23 cellular contexts compared by ENCODE assay signal in the genomic region with DNA sequence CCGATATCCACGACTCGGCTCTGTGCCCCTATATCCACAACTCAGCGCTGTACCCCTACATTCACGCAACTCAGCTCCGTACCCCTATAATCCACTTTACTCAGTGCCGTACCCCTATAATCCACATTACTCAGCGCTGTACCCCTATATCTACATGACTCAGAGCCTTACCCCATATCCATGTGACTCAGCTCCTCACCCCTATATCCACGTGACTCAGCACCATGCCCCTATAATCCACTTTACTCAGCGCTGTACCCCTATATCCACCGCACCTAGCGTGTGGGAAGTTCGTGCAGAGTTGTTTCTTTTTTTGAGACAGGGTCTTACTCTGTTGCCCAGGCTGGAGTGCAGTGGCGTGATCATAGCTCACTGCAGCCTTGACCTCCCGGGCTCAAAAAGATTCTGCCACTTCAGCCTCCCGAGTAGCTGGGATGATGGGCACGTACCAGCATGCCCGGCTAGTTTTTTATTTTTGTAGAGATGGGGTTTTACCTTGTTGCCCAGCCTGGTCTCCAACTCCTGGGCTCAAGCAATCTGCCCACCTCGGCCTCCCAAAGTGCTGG. TPM values are rescaled to one million over a fixed set of nuclear protein-coding genes. Genes with fewer than 3 reads are reported as not detected.
DNase-seq lines count a peak whose midpoint lies in the region; ATAC-seq and TF ChIP-seq lines count a peak whose summit lies in the region.
"Had no signal": no experiment of that assay in that cellular context is flagged by ENCODE, and none has a peak within 500 bp of the region (broad histone marks: within the 10 kb centered on the region; RNA-seq: fewer than 3 reads in every experiment).

No MANE protein-coding gene starts in this region.

- H3K27me3 ChIP-seq in neutrophil = no peaks in the 10 kb centered on the region
- no peaks in the 10 kb centered on the region for H3K27me3 ChIP-seq in HAP-1 (ENCODE audit: low read depth)
- no peaks in the 10 kb centered on the region for H3K27me3 ChIP-seq in PC-3 (ENCODE audit: low read length)
- H3K27me3 ChIP-seq: BLaER1 treated with 17β-estradiol and CSF1 and Interleukin-3, amounts not matched to agents 10 nM and 100 nM; esophagus muscularis mucosa; SJCRH30 had no signal

- no TSS peak for BruUV-seq in PC-3 (replicated peaks; lab: Mats Ljungman, UMichigan)

- no peaks in the 10 kb centered on the region for H3K79me2 ChIP-seq in PC-3 (ENCODE audit: low read length)

- H3K9ac ChIP-seq in PC-3 (ENCODE audit: low read length) = no peak overlapping the region

- H3K27me3 Mint-ChIP-seq in natural killer cell treated with Interleukin-12 subunit alpha and Interleukin-12 subunit beta and Interleukin-15 and Interleukin-18, amount 100 ng/mL, for 72 hours = no peaks in the 10 kb centered on the region
- H3K27me3 Mint-ChIP-seq in natural killer cell (ENCODE audit: low read depth in 2 of 2) (no peaks in the 10 kb centered on the region), brain (no peaks in the 10 kb centered on the region), endothelial cell (ENCODE audit: unreplicated experiment) (peaks cover 15% of the 10 kb centered on the region)
- H3K27me3 Mint-ChIP-seq: central memory CD8-positive, alpha-beta T cell; naive thymus-derived CD8-positive, alpha-beta T cell; progenitor cell of endocrine pancreas had no signal

- CTCF ChIA-PET in PC-3 (lab: Charles Lee) = no interaction called here

- H3K4me3 Mint-ChIP-seq in natural killer cell treated with Interleukin-12 subunit alpha and Interleukin-12 subunit beta and Interleukin-15 and Interleukin-18, amount 100 ng/mL, for 72 hours = no peak overlapping the region
- H3K4me3 Mint-ChIP-seq in natural killer cell = no peak overlapping the region
- H3K4me3 Mint-ChIP-seq in brain = no peak overlapping the region
- H3K4me3 Mint-ChIP-seq in endothelial cell (ENCODE audit: unreplicated experiment) = no peak overlapping the region
- H3K4me3 Mint-ChIP-seq: central memory CD8-positive, alpha-beta T cell; naive thymus-derived CD8-positive, alpha-beta T cell had no signal

- H3K9me3 ChIP-seq in neutrophil (no peaks in the 10 kb centered on the region), HAP-1 (no peaks in the 10 kb centered on the region), PC-3 (ENCODE audit: low read length) (no peaks in the 10 kb centered on the region)
- H3K9me3 ChIP-seq: BLaER1 treated with 17β-estradiol and CSF1 and Interleukin-3, amounts not matched to agents 10 nM and 100 nM; esophagus muscularis mucosa; SJCRH30 had no signal

- H3K9me2 ChIP-seq in PC-3 (replicated peaks; ENCODE audit: low read length) = no peaks in the 10 kb centered on the region

- in situ Hi-C loops in HAP-1 (cut with MboI; ENCODE audit: low sequenced_read_pairs) = no loop called here

- TF ChIP-seq CTCF in natural killer cell (IDR thresholded peaks at IDR 0.05) (no peak), brain (conservative IDR thresholded peaks at IDR 0.05) (no peak), neutrophil (IDR thresholded peaks at IDR 0.05) (no peak), PC-3 (conservative IDR thresholded peaks at IDR 0.05; ENCODE audit: low read depth, low read length) (no peak), endothelial cell (IDR thresholded peaks at IDR 0.05; ENCODE audit: unreplicated experiment) (no peak)

- H3K36me3 Mint-ChIP-seq in natural killer cell treated with Interleukin-12 subunit alpha and Interleukin-12 subunit beta and Interleukin-15 and Interleukin-18, amount 100 ng/mL, for 72 hours = peaks cover 23% of the 10 kb centered on the region
- no peaks in the 10 kb centered on the region for H3K36me3 Mint-ChIP-seq in natural killer cell
- peaks cover 32% of the 10 kb centered on the region for H3K36me3 Mint-ChIP-seq in brain
- H3K36me3 Mint-ChIP-seq in endothelial cell (ENCODE audit: low read depth, unreplicated experiment) = peaks cover 31% of the 10 kb centered on the region

- H3K36me3 ChIP-seq in neutrophil = peaks cover 13% of the 10 kb centered on the region
- H3K36me3 ChIP-seq in HAP-1 (replicated peaks) = peaks cover 15% of the 10 kb centered on the region
- H3K36me3 ChIP-seq in PC-3 (ENCODE audit: low read depth, low read length) = no peaks in the 10 kb centered on the region
- H3K36me3 ChIP-seq: SJCRH30 had no signal

- H3K9me3 Mint-ChIP-seq in natural killer cell treated with Interleukin-12 subunit alpha and Interleukin-12 subunit beta and Interleukin-15 and Interleukin-18, amount 100 ng/mL, for 72 hours = no peaks in the 10 kb centered on the region
- H3K9me3 Mint-ChIP-seq in natural killer cell (no peaks in the 10 kb centered on the region), brain (no peaks in the 10 kb centered on the region), endothelial cell (ENCODE audit: unreplicated experiment) (no peaks in the 10 kb centered on the region)
- H3K9me3 Mint-ChIP-seq: central memory CD8-positive, alpha-beta T cell; naive thymus-derived CD8-positive, alpha-beta T cell had no signal

- H3K27ac ChIP-seq in neutrophil = peak overlapping the region; percentile 80
- no peak overlapping the region for H3K27ac ChIP-seq in PC-3 (ENCODE audit: low read length)
- H3K27ac ChIP-seq: SJCRH30 had no signal

- H4K20me1 ChIP-seq in PC-3 (ENCODE audit: low read length) = no peaks in the 10 kb centered on the region

- no peak overlapping the region for H3K27ac Mint-ChIP-seq in natural killer cell treated with Interleukin-12 subunit alpha and Interleukin-12 subunit beta and Interleukin-15 and Interleukin-18, amount 100 ng/mL, for 72 hours
- no peak overlapping the region for H3K27ac Mint-ChIP-seq in natural killer cell
- peak overlapping the region in 4 of 5 experiments; percentile 3 to 94 (median 55) for H3K27ac Mint-ChIP-seq in brain
- H3K27ac Mint-ChIP-seq in endothelial cell (ENCODE audit: unreplicated experiment) = no peak overlapping the region

- no peak for ATAC-seq in natural killer cell treated with Interleukin-12 subunit alpha and Interleukin-12 subunit beta and Interleukin-15 and Interleukin-18, amount 100 ng/mL, for 72 hours
- ATAC-seq in natural killer cell (no peak), PC-3 (no peak), HG03571 (IDR thresholded peaks at IDR 0.05; ENCODE audit: unreplicated experiment) (no peak)
- ATAC-seq: naive thymus-derived CD8-positive, alpha-beta T cell had no signal

- intact Hi-C loops in natural killer cell (cut with micrococcal nuclease) = no loop called here
- intact Hi-C loops in PC-3 (cut with micrococcal nuclease) = loop anchor here (2.0 kb wide), 1 partner anchor 50 kb away; no protein-coding TSS in a partner anchor

- POLR2A ChIA-PET in PC-3 (lab: Charles Lee; ENCODE audit: unreplicated experiment) = no interaction called here

- H3K4me3 ChIP-seq in neutrophil (ENCODE audit: low read depth in 1 of 2, low read length in 1 of 2) (no peak overlapping the region), HAP-1 (no peak overlapping the region), PC-3 (ENCODE audit: low read length) (no peak overlapping the region)
- H3K4me3 ChIP-seq: BLaER1 treated with 17β-estradiol and CSF1 and Interleukin-3, amounts not matched to agents 10 nM and 100 nM; esophagus muscularis mucosa; SJCRH30 had no signal

- H3K4me2 ChIP-seq in PC-3 (ENCODE audit: low read length) = no peak overlapping the region

- no peak overlapping the region for H2AFZ ChIP-seq in PC-3 (ENCODE audit: low read length)

- DNase-seq in natural killer cell treated with Interleukin-12 subunit alpha and Interleukin-12 subunit beta and Interleukin-15 and Interleukin-18, amount 100 ng/mL, for 72 hours (ENCODE audit: low spot score) = peak; percentile 55
- DNase-seq in natural killer cell = no peak
- DNase-seq in HAP-1 (ENCODE audit: low spot score in 2 of 2) = no peak
- DNase-seq in PC-3 = no peak
- no peak for DNase-seq in endothelial cell (ENCODE audit: low spot score)
- DNase-seq: activated CD4-positive, alpha-beta T cell treated with anti-CD3 and anti-CD28 coated beads for 48 hours; activated CD8-positive, alpha-beta memory T cell treated with anti-CD3 and anti-CD28 coated beads, Interleukin-2, amount 50 U/mL, for 48 hours; activated effector memory CD4-positive, alpha-beta T cell treated with anti-CD3 and anti-CD28 coated beads, Interleukin-2, amount 50 U/mL, for 16 hours; KG1; MV-4-11; naive thymus-derived CD8-positive, alpha-beta T cell; NCI-H1694 treated with DMSO at 0.1 percent for 48 hours; NCI-H774; stimulated activated naive CD4-positive, alpha-beta T cell; T-helper 1 cell had no signal

- H3K4me1 Mint-ChIP-seq in natural killer cell treated with Interleukin-12 subunit alpha and Interleukin-12 subunit beta and Interleukin-15 and Interleukin-18, amount 100 ng/mL, for 72 hours (ENCODE audit: low read depth in 2 of 2) = no peaks in the 10 kb centered on the region
- H3K4me1 Mint-ChIP-seq in natural killer cell = peaks cover 0 to 5% of the 10 kb centered on the region in 2 donors
- peaks cover 26% of the 10 kb centered on the region for H3K4me1 Mint-ChIP-seq in brain
- H3K4me1 Mint-ChIP-seq in endothelial cell (ENCODE audit: unreplicated experiment) = peaks cover 4% of the 10 kb centered on the region
- H3K4me1 Mint-ChIP-seq: central memory CD8-positive, alpha-beta T cell had no signal

- peaks cover 7% of the 10 kb centered on the region for H3F3A ChIP-seq in PC-3 (ENCODE audit: low read length, unreplicated experiment)

- peaks cover 25 to 28% of the 10 kb centered on the region in 2 experiments for H3K4me1 ChIP-seq in neutrophil (ENCODE audit: control insufficient read depth in 1 of 2, insufficient read depth in 1 of 2, low read depth in 1 of 2, low read length in 1 of 2)
- peaks cover 27% of the 10 kb centered on the region for H3K4me1 ChIP-seq in HAP-1
- H3K4me1 ChIP-seq in PC-3 (ENCODE audit: insufficient read depth, low read length) = peaks cover 26% of the 10 kb centered on the region

RNA-seq across cellular contexts. Expression of a gene that starts 17.4 kb away (rescaled TPM):
- total RNA-seq in natural killer cell treated with Interleukin-12 subunit alpha and Interleukin-12 subunit beta and Interleukin-15 and Interleukin-18, amount 100 ng/mL, for 72 hours = 10 to 100 TPM in 1 of 2 donors, 1 to 10 TPM in 1; 7.2 to 13.2 TPM
- total RNA-seq in natural killer cell = 1 to 10 TPM; 5.3 to 7.1 (median 6.4) TPM
- polyA plus RNA-seq in brain (ENCODE audit: insufficient read depth, low read depth, low replicate concordance) = 39.8 TPM
- total RNA-seq in PC-3 (2014; rRNA removed) = 17.5 and 20.7 TPM in 2 replicates
- 29.9 TPM for total RNA-seq in endothelial cell (ENCODE audit: unreplicated experiment)

RNA-seq across cellular contexts. Expression of a gene that starts 17.5 kb away (rescaled TPM):
- 10 to 100 TPM; 65.0 to 96.3 TPM for total RNA-seq in natural killer cell treated with Interleukin-12 subunit alpha and Interleukin-12 subunit beta and Interleukin-15 and Interleukin-18, amount 100 ng/mL, for 72 hours
- 100 to 1,000 TPM; 102 to 126 (median 125) TPM for total RNA-seq in natural killer cell
- 18.0 TPM for polyA plus RNA-seq in brain (ENCODE audit: insufficient read depth, low read depth, low replicate concordance)
- 19.7 and 22.7 TPM in 2 replicates for total RNA-seq in PC-3 (2014; rRNA removed)
- total RNA-seq in endothelial cell (ENCODE audit: unreplicated experiment) = 43.3 TPM

Comparison
In these comparisons a context has a peak if more than half of its experiments do, and no peak if none do; other contexts are left out.
1. H3K27ac Mint-ChIP-seq: peak in brain (4 of 5); none in natural killer cell treated with Interleukin-12 subunit alpha and Interleukin-12 subunit beta and Interleukin-15 and Interleukin-18, amount 100 ng/mL, for 72 hours (0 of 2), natural killer cell (0 of 2) and endothelial cell (single experiment).